ENCODE assay signal across 37 cellular contexts in the genomic region with DNA sequence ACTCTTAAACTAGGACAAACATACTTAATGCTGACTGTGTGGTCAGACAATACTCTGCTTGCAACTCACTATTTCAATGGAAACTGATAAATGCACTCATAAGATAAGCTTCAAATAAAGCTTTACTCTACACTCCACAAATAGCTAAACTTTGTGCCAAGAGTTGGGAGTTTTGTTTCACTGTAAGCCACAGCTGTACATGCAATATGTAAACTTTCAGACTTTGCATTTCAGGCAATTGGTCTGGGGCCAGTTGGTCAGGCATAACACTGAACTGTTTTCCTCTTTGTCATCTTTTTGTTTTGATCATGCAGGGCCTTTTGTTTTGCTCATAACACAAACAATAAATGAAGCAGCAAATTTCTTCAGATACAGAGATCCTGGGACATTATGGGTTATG.
"Had no signal": no experiment of that assay in that cellular context is flagged by ENCODE, and none has a peak within 500 bp of the region (broad histone marks: within the 10 kb centered on the region; RNA-seq: fewer than 3 reads in every experiment).

No MANE protein-coding gene starts in this region.

- H3K27me3 ChIP-seq: cardiac muscle cell, MG63 had no signal

- H3K4me3 ChIP-seq: cardiac muscle cell, MG63, PC-9 had no signal

- H3K27me3 Mint-ChIP-seq: activated CD4-positive, alpha-beta memory T cell treated with anti-CD3 and anti-CD28 coated beads, Interleukin-2, amount 10 ng/mL, durations not matched to agents 7 days and 5 days; activated CD8-positive, alpha-beta memory T cell treated with anti-CD3 and anti-CD28 coated beads, Interleukin-2, amount 10 ng/mL, durations not matched to agents 7 days and 5 days; activated naive CD4-positive, alpha-beta T cell treated with anti-CD3 and anti-CD28 coated beads, Interleukin-2, amount 10 ng/mL, durations not matched to agents 7 days and 5 days; activated naive CD8-positive, alpha-beta T cell; activated naive CD8-positive, alpha-beta T cell treated with anti-CD3 and anti-CD28 coated beads, Interleukin-2, amount 50 U/mL, for 24 hours had no signal

- H3K27ac ChIP-seq: cardiac muscle cell, PC-9, RWPE1, VCaP had no signal

- H2AFZ ChIP-seq: PC-9 had no signal

- H3K36me3 ChIP-seq: cardiac muscle cell, MG63 had no signal

- H3K27ac Mint-ChIP-seq: activated CD4-positive, alpha-beta memory T cell treated with anti-CD3 and anti-CD28 coated beads, Interleukin-2, amount 10 ng/mL, durations not matched to agents 7 days and 5 days; activated CD8-positive, alpha-beta memory T cell treated with anti-CD3 and anti-CD28 coated beads, Interleukin-2, amount 10 ng/mL, durations not matched to agents 7 days and 5 days; activated naive CD4-positive, alpha-beta T cell treated with anti-CD3 and anti-CD28 coated beads, Interleukin-2, amount 10 ng/mL, durations not matched to agents 7 days and 5 days; activated naive CD8-positive, alpha-beta T cell; activated naive CD8-positive, alpha-beta T cell treated with anti-CD3 and anti-CD28 coated beads, Interleukin-2, amount 50 U/mL, for 24 hours had no signal

- H3K36me3 Mint-ChIP-seq: activated CD8-positive, alpha-beta memory T cell treated with anti-CD3 and anti-CD28 coated beads, Interleukin-2, amount 10 ng/mL, durations not matched to agents 7 days and 5 days; activated naive CD4-positive, alpha-beta T cell treated with anti-CD3 and anti-CD28 coated beads, Interleukin-2, amount 10 ng/mL, durations not matched to agents 7 days and 5 days; activated naive CD8-positive, alpha-beta T cell had no signal

- ATAC-seq: activated CD8-positive, alpha-beta memory T cell treated with anti-CD3 and anti-CD28 coated beads, Interleukin-2, amount 10 ng/mL, durations not matched to agents 7 days and 5 days; activated naive CD8-positive, alpha-beta T cell treated with anti-CD3 and anti-CD28 coated beads, Interleukin-2, amount 50 U/mL, for 24 hours; Right ventricle myocardium inferior; SK-N-SH treated with all-trans-retinoic acid at 6 μM for 48 hours had no signal

- H3K4me2 ChIP-seq: PC-9 had no signal

- DNase-seq: activated CD4-positive, alpha-beta memory T cell treated with anti-CD3 and anti-CD28 coated beads, Interleukin-2, amount 10 ng/mL, durations not matched to agents 7 days and 5 days; activated CD4-positive, alpha-beta T cell treated with anti-CD3 and anti-CD28 coated beads for 1 hour; activated CD4-positive, alpha-beta T cell treated with anti-CD3 and anti-CD28 coated beads for 48 hours; activated CD4-positive, CD25-positive, alpha-beta regulatory T cell; activated CD8-positive, alpha-beta memory T cell treated with anti-CD3 and anti-CD28 coated beads for 24 hours; activated CD8-positive, alpha-beta memory T cell treated with anti-CD3 and anti-CD28 coated beads, Interleukin-2, amount 10 ng/mL, durations not matched to agents 7 days and 5 days; activated CD8-positive, alpha-beta memory T cell treated with anti-CD3 and anti-CD28 coated beads, Interleukin-2, amount 50 U/mL, for 48 hours; activated effector memory CD4-positive, alpha-beta T cell treated with Interleukin-2 at 50 U/mL for 16 hours; activated naive CD4-positive, alpha-beta T cell treated with anti-CD3 and anti-CD28 coated beads, Interleukin-2, amount 10 ng/mL, durations not matched to agents 7 days and 5 days; activated naive CD8-positive, alpha-beta T cell treated with anti-CD3 and anti-CD28 coated beads, Interleukin-2, amount 50 U/mL, for 24 hours; activated T-cell treated with anti-CD3 and anti-CD28 coated beads, Interleukin-2, amount 50 U/mL, for 48 hours; amniotic stem cell; aorta; Kasumi-1; KG1; MG63; NCI-H1048; NCI-H1436 treated with DMSO at 0.1 percent for 48 hours; NCI-H1694 treated with DMSO at 0.1 percent for 48 hours; NCI-H2029; NCI-H510A; NCI-H526; NCI-H748 treated with DMSO at 0.1 percent for 48 hours; NK-92 treated with Interleukin-12 subunit alpha and Interleukin-12 subunit beta, amount 100 ng/mL, for 24 hours; PC-9; SIG-M5; SW 1271; T-helper 1 cell; T-helper 2 cell; T-helper 9 cell had no signal

- H3K4me3 Mint-ChIP-seq: activated CD4-positive, alpha-beta memory T cell treated with anti-CD3 and anti-CD28 coated beads, Interleukin-2, amount 10 ng/mL, durations not matched to agents 7 days and 5 days; activated CD8-positive, alpha-beta memory T cell treated with anti-CD3 and anti-CD28 coated beads, Interleukin-2, amount 10 ng/mL, durations not matched to agents 7 days and 5 days; activated naive CD4-positive, alpha-beta T cell treated with anti-CD3 and anti-CD28 coated beads, Interleukin-2, amount 10 ng/mL, durations not matched to agents 7 days and 5 days; activated naive CD8-positive, alpha-beta T cell; activated naive CD8-positive, alpha-beta T cell treated with anti-CD3 and anti-CD28 coated beads, Interleukin-2, amount 50 U/mL, for 24 hours had no signal

- FAIRE-seq: RCC 7860 had no signal

- H3K4me1 Mint-ChIP-seq: activated CD4-positive, alpha-beta memory T cell treated with anti-CD3 and anti-CD28 coated beads, Interleukin-2, amount 10 ng/mL, durations not matched to agents 7 days and 5 days; activated CD8-positive, alpha-beta memory T cell treated with anti-CD3 and anti-CD28 coated beads, Interleukin-2, amount 10 ng/mL, durations not matched to agents 7 days and 5 days; activated naive CD4-positive, alpha-beta T cell treated with anti-CD3 and anti-CD28 coated beads, Interleukin-2, amount 10 ng/mL, durations not matched to agents 7 days and 5 days; activated naive CD8-positive, alpha-beta T cell treated with anti-CD3 and anti-CD28 coated beads, Interleukin-2, amount 50 U/mL, for 24 hours had no signal
